Comparison of ENCODE assay signal across 39 cellular contexts in the genomic region with DNA sequence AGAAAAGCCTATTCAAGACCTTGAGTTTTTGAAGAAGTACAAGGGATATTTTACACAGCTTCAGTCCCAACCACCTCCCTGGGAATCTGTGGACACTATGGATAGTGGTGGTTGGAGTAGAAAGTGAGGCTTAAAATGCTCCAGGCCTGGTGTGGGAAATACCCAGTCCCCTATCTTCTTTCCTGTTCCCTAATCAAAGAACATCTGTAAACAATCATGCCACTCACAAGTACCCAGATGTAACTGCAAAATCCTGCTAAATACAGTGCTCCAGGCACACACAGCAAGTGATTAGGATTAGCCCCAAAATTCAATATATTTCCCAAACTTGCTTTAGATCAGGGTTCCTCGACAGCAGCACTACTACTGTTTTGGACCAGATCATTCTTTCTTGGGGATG. TPM values are rescaled to one million over a fixed set of nuclear protein-coding genes. Genes with fewer than 3 reads are reported as not detected.
"Had no signal": no experiment of that assay in that cellular context is flagged by ENCODE, and none has a peak within 500 bp of the region (broad histone marks: within the 10 kb centered on the region; RNA-seq: fewer than 3 reads in every experiment).

No MANE protein-coding gene starts in this region.

- H3K9me3 ChIP-seq: MG63 had no signal

- H3K27me3 ChIP-seq: MG63 had no signal

- H3K27ac ChIP-seq: KMS-11 had no signal

- DNase-seq: Karpas-422, Kasumi-1, KG1, MG63, MM.1S, MV-4-11, NCI-H1048, NCI-H1092, NCI-H1092 treated with DMSO at 0.1 percent for 48 hours, NCI-H1105, NCI-H1105 treated with DMSO at 0.1 percent for 48 hours, NCI-H1417, NCI-H1417 treated with DMSO at 0.1 percent for 48 hours, NCI-H1436, NCI-H1436 treated with DMSO at 0.1 percent for 48 hours, NCI-H146, NCI-H1694, NCI-H1694 treated with DMSO at 0.1 percent for 48 hours, NCI-H187, NCI-H187 treated with DMSO at 0.1 percent for 48 hours, NCI-H1930, NCI-H2029, NCI-H2029 treated with DMSO at 0.1 percent for 48 hours, NCI-H2081, NCI-H2081 treated with DMSO at 0.1 percent for 48 hours, NCI-H2107, NCI-H2171, NCI-H2171 treated with DMSO at 0.1 percent for 48 hours, NCI-H2227 treated with DMSO at 0.1 percent for 48 hours, NCI-H226, NCI-H345, NCI-H446, NCI-H446 treated with DMSO at 0.1 percent for 48 hours, NCI-H510A had no signal

- H3K36me3 ChIP-seq: MG63 had no signal

- H3K4me3 ChIP-seq: MG63 had no signal

- H3K4me2 ChIP-seq: KMS-11 had no signal

- H3K9ac ChIP-seq: KMS-11 had no signal

RNA-seq across cellular contexts. Expression of gene TMEM215, which starts 46.0 kb away (rescaled TPM):
- total RNA-seq: LHCN-M2, M059J, MCF 10A, NCI-H460 had no signal
